20 cellular contexts compared by ENCODE assay signal in the genomic region with DNA sequence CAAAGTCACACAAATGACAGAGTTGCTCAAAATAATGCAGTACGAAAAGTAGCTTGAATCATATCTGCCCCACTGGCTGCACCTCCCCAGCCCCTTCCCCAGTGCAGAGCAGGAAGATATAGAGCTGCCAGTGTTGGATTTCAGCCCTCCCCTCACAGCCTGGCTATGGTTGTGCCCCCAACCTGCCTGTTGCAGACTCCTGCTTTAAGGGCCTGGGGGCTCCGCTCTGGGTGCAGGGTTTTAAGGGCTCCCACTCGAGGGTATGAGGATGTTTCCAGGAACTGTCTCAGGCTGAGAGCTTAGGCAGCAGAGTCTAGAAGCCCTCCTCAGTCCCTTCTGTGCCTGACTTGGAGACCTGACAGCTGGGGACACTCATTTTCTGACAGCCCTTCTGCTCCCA. TPM values are rescaled to one million over a fixed set of nuclear protein-coding genes. Genes with fewer than 3 reads are reported as not detected.
DNase-seq lines count a peak whose midpoint lies in the region; ATAC-seq and TF ChIP-seq lines count a peak whose summit lies in the region.
"Had no signal": no experiment of that assay in that cellular context is flagged by ENCODE, and none has a peak within 500 bp of the region (broad histone marks: within the 10 kb centered on the region; RNA-seq: fewer than 3 reads in every experiment).

No MANE protein-coding gene starts in this region.

- H3K27ac ChIP-seq in right atrium auricular region (no peak overlapping the region), endodermal cell (ENCODE audit: low read depth, low read length) (no peak overlapping the region)
- H3K27ac ChIP-seq: C4-2B, Peyer's patch had no signal

- TF ChIP-seq CTCF in right atrium auricular region (IDR thresholded peaks at IDR 0.05) (no peak), endodermal cell (conservative IDR thresholded peaks at IDR 0.05) (no peak), mesothelial cell of epicardium (IDR thresholded peaks at IDR 0.05; ENCODE audit: unreplicated experiment) (no peak), chondrocyte (IDR thresholded peaks at IDR 0.05) (no peak)

- H3K36me3 ChIP-seq in right atrium auricular region = no peaks in the 10 kb centered on the region
- no peaks in the 10 kb centered on the region for H3K36me3 ChIP-seq in endodermal cell (ENCODE audit: control insufficient read depth, insufficient read depth, low read length)
- H3K36me3 ChIP-seq: Peyer's patch had no signal

- no peak overlapping the region for H3K9ac ChIP-seq in endodermal cell (ENCODE audit: extremely low read depth, low read length, poor library complexity, severe bottlenecking)

- no peak overlapping the region for H3K4me3 Mint-ChIP-seq in endodermal cell
- no peak overlapping the region for H3K4me3 Mint-ChIP-seq in mesothelial cell of epicardium
- no peak overlapping the region for H3K4me3 Mint-ChIP-seq in chondrocyte (ENCODE audit: unreplicated experiment)
- H3K4me3 Mint-ChIP-seq: IgD-negative memory B cell had no signal

- no peaks in the 10 kb centered on the region for H3K4me1 Mint-ChIP-seq in endodermal cell
- H3K4me1 Mint-ChIP-seq in mesothelial cell of epicardium = peaks cover 19% of the 10 kb centered on the region
- H3K4me1 Mint-ChIP-seq in chondrocyte (ENCODE audit: low read depth) = no peaks in the 10 kb centered on the region

- intact Hi-C loops in Right ventricle myocardium superior (cut with DNase I) = no loop called here

- H3K27me3 Mint-ChIP-seq in endodermal cell (ENCODE audit: insufficient read depth) (peaks cover 7% of the 10 kb centered on the region), mesothelial cell of epicardium (ENCODE audit: low read depth) (no peaks in the 10 kb centered on the region), chondrocyte (ENCODE audit: low read depth) (peaks cover 54% of the 10 kb centered on the region)

- H3K36me3 Mint-ChIP-seq in endodermal cell (ENCODE audit: low read depth) = no peaks in the 10 kb centered on the region
- no peaks in the 10 kb centered on the region for H3K36me3 Mint-ChIP-seq in mesothelial cell of epicardium
- no peaks in the 10 kb centered on the region for H3K36me3 Mint-ChIP-seq in chondrocyte (ENCODE audit: low read depth)

- H3K27me3 ChIP-seq in right atrium auricular region (no peaks in the 10 kb centered on the region), endodermal cell (ENCODE audit: control insufficient read depth, insufficient read depth, low read length, poor library complexity, severe bottlenecking) (no peaks in the 10 kb centered on the region)
- H3K27me3 ChIP-seq: Peyer's patch had no signal

- DNase-seq in right atrium auricular region (ENCODE audit: low spot score) = peak; percentile 50
- DNase-seq in Right ventricle myocardium superior = no peak
- DNase-seq in endodermal cell = peak; percentile 20
- peak in 1 of 2 experiments; percentile 14 for DNase-seq in mesothelial cell of epicardium (ENCODE audit: low spot score in 2 of 2, unreplicated experiment in 2 of 2)
- no peak for DNase-seq in NCI-H446 (lab: John Stamatoyannopoulos, UW)
- DNase-seq in chondrocyte (ENCODE audit: low spot score) = no peak
- DNase-seq: AML-193, GF-D8, NCI-H1105, NCI-H146, NCI-H2029, NCI-H345, Peyer's patch had no signal

- no peaks in the 10 kb centered on the region for H3K9me3 Mint-ChIP-seq in endodermal cell
- H3K9me3 Mint-ChIP-seq in mesothelial cell of epicardium = no peaks in the 10 kb centered on the region
- no peaks in the 10 kb centered on the region for H3K9me3 Mint-ChIP-seq in chondrocyte (ENCODE audit: low read depth)
- H3K9me3 Mint-ChIP-seq: IgD-negative memory B cell had no signal

- H3K9me3 ChIP-seq in right atrium auricular region = no peaks in the 10 kb centered on the region
- no peaks in the 10 kb centered on the region for H3K9me3 ChIP-seq in endodermal cell (ENCODE audit: control insufficient read depth, low read length)
- H3K9me3 ChIP-seq: Peyer's patch had no signal

- 87% methylated on average over 2 to 3 of the region's 3 CpGs for WGBS in endodermal cell (ENCODE audit: insufficient coverage in 1 of 2, insufficient read length in 1 of 2), 2 experiments

- H3K4me3 ChIP-seq in right atrium auricular region = no peak overlapping the region
- H3K4me3 ChIP-seq in endodermal cell (ENCODE audit: low read length) = no peak overlapping the region
- H3K4me3 ChIP-seq: Peyer's patch had no signal

- H3K27ac Mint-ChIP-seq in endodermal cell (no peak overlapping the region), mesothelial cell of epicardium (peak overlapping the region; percentile 14), chondrocyte (ENCODE audit: unreplicated experiment) (no peak overlapping the region)
- H3K27ac Mint-ChIP-seq: IgD-negative memory B cell had no signal

- ATAC-seq in Right ventricle myocardium superior (ENCODE audit: poor library complexity) = no peak
- ATAC-seq in HG03432 (IDR thresholded peaks at IDR 0.05; ENCODE audit: unreplicated experiment) = no peak
- no peak for ATAC-seq in HG03565 (IDR thresholded peaks at IDR 0.05; ENCODE audit: unreplicated experiment)
- ATAC-seq: Right ventricle myocardium inferior had no signal

- H3K4me1 ChIP-seq in right atrium auricular region (no peaks in the 10 kb centered on the region), endodermal cell (ENCODE audit: control insufficient read depth, insufficient read depth, low read length) (no peaks in the 10 kb centered on the region)
- H3K4me1 ChIP-seq: Peyer's patch had no signal

RNA-seq across cellular contexts. Expression of gene S100A9, which starts 4.5 kb away (rescaled TPM):
- total RNA-seq in right atrium auricular region (100 to 1,000 TPM in 1 of 2 donors, 10 to 100 TPM in 1; 65.7 to 199 TPM), Right ventricle myocardium superior (111 TPM), endodermal cell (not detected), mesothelial cell of epicardium (2.0 to 4.2 TPM (median 3.5 TPM) in 3 replicates), chondrocyte (not detected in 3 replicates)
- polyA plus RNA-seq in endodermal cell (2013, experiment 1 of 2) = not detected
- not detected for polyA plus RNA-seq in endodermal cell (2013, experiment 2 of 2)
- total RNA-seq: A172 had no signal
- polyA plus RNA-seq: AG04450 had no signal

RNA-seq across cellular contexts. Expression of gene S100A12, which starts 13.2 kb away (rescaled TPM):
- total RNA-seq in right atrium auricular region = 1 to 10 TPM; 5.5 to 5.7 TPM
- total RNA-seq in Right ventricle myocardium superior = 2.4 TPM
- not detected for total RNA-seq in endodermal cell
- polyA plus RNA-seq in endodermal cell (2013, experiment 1 of 2) = not detected
- polyA plus RNA-seq in endodermal cell (2013, experiment 2 of 2) = not detected
- total RNA-seq in mesothelial cell of epicardium = not detected in 3 replicates
- not detected in 3 replicates for total RNA-seq in chondrocyte
- total RNA-seq: A172, Peyer's patch had no signal
- polyA plus RNA-seq: AG04450 had no signal

RNA-seq across cellular contexts. Expression of gene PGLYRP4, which starts 13.5 kb away (rescaled TPM):
- total RNA-seq in right atrium auricular region (not detected), Right ventricle myocardium superior (not detected), endodermal cell (not detected), mesothelial cell of epicardium (0.11 TPM in 1 of 3 replicates, not detected in the others), chondrocyte (not detected in 3 replicates)
- not detected for polyA plus RNA-seq in endodermal cell (2013, experiment 1 of 2)
- polyA plus RNA-seq in endodermal cell (2013, experiment 2 of 2) = not detected
- total RNA-seq: A172, Peyer's patch, Right ventricle myocardium inferior had no signal
- polyA plus RNA-seq: AG04450, IgD-negative memory B cell had no signal

RNA-seq across cellular contexts. Expression of gene S100A8, which starts 28.7 kb away (rescaled TPM):
- 10 to 100 TPM; 19.1 to 37.1 TPM for total RNA-seq in right atrium auricular region
- 42.5 TPM for total RNA-seq in Right ventricle myocardium superior
- total RNA-seq in endodermal cell = not detected
- not detected for polyA plus RNA-seq in endodermal cell (2013, experiment 1 of 2)
- not detected for polyA plus RNA-seq in endodermal cell (2013, experiment 2 of 2)
- total RNA-seq in mesothelial cell of epicardium = not detected in 3 replicates
- not detected in 3 replicates for total RNA-seq in chondrocyte
- total RNA-seq: A172 had no signal
- polyA plus RNA-seq: AG04450 had no signal

RNA-seq across cellular contexts. Expression of gene PGLYRP3, which starts 49.4 kb away (rescaled TPM):
- total RNA-seq in right atrium auricular region (not detected), Right ventricle myocardium superior (not detected), endodermal cell (not detected), mesothelial cell of epicardium (not detected in 3 replicates), chondrocyte (not detected in 3 replicates)
- not detected for polyA plus RNA-seq in endodermal cell (2013, experiment 1 of 2)
- not detected for polyA plus RNA-seq in endodermal cell (2013, experiment 2 of 2)
- total RNA-seq: A172, Peyer's patch, Right ventricle myocardium inferior had no signal
- polyA plus RNA-seq: AG04450, IgD-negative memory B cell had no signal

Comparison
In these comparisons a context has a peak if more than half of its experiments do, and no peak if none do; other contexts are left out.
1. DNase-seq: peak in right atrium auricular region (single experiment) and endodermal cell (single experiment); none in Right ventricle myocardium superior (single experiment), NCI-H446 (0 of 2) and chondrocyte (single experiment).
2. RNA of gene S100A9, which starts 4.5 kb away (total RNA-seq): 65.7 to 199 TPM in right atrium auricular region and 111 TPM in Right ventricle myocardium superior (single experiment); 2.0 to 4.2 TPM in mesothelial cell of epicardium, not detected in endodermal cell and not detected in chondrocyte; every median in the first group is over 10 times any median in the second.